In the genomic region with DNA sequence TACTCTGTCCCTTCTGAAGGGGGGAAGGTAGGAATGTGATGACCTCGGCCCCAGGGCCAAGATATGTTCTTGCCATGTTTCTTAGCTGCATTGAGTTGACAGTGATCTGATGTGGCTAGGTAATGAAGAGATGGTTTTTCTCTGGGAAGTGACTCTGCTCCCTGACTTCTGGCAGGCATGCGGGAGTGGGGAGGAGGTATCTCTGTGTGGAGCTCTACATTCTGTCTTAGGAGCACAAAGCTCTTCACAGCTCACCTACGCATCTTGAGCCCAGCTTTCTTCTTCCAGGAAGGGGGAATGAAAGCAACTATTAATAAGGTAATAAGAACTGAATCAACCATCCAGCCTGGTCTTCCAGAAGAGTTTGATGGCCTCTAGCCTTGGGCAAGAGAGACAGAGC, we compare ENCODE assay signal across 25 cellular contexts.
"Had no signal": no experiment of that assay in that cellular context is flagged by ENCODE, and none has a peak within 500 bp of the region (broad histone marks: within the 10 kb centered on the region; RNA-seq: fewer than 3 reads in every experiment).

No MANE protein-coding gene starts in this region.

- H3K4me1 ChIP-seq: left lung, pancreas, psoas muscle, right atrium auricular region, right lobe of liver, uterus had no signal

- H3K9me3 ChIP-seq: left lung, lower lobe of right lung, pancreas, right atrium auricular region, right lobe of liver, tibial nerve, uterus had no signal

- DNase-seq: hypothalamus; immature natural killer cell; kidney; left colon; left lung; lower lobe of right lung; mammary epithelial cell; mesenchymal stem cell; naive B cell; natural killer cell; pancreas; psoas muscle; right lobe of liver; stimulated activated CD4-positive, alpha-beta T cell treated with anti-CD3 and anti-CD28 coated beads, Interleukin-1b, Interleukin-23, amount 100 ng/mL, for 48 hours; stimulated activated CD4-positive, alpha-beta T cell treated with anti-CD3 and anti-CD28 coated beads, Interleukin-2, amount 100 ng/mL, for 48 hours; stimulated activated CD4-positive, alpha-beta T cell treated with anti-CD3 and anti-CD28 coated beads, Interleukin-4, amount 100 ng/mL, for 4 hours; stimulated activated CD8-positive, alpha-beta memory T cell treated with anti-CD3 and anti-CD28 coated beads, Interleukin-4, amount 100 ng/mL, for 48 hours; stimulated activated naive CD4-positive, alpha-beta T cell treated with Interleukin-2 at 50 U/mL for 16 hours; stimulated activated naive CD8-positive, alpha-beta T cell treated with anti-CD3 and anti-CD28 coated beads, Interleukin-15, amount 100 ng/mL, for 72 hours; substantia nigra; uterus had no signal

- H3K27me3 ChIP-seq: pancreas, right atrium auricular region, right lobe of liver, tibial nerve, uterus had no signal

- H3K4me2 ChIP-seq: smooth muscle cell had no signal

- H3K36me3 ChIP-seq: left lung, lower lobe of right lung, pancreas, right atrium auricular region, right lobe of liver, tibial nerve, uterus had no signal

- H3K4me3 ChIP-seq: left lung, lower lobe of right lung, pancreas, psoas muscle, right atrium auricular region, right lobe of liver, smooth muscle cell, tibial nerve, uterus had no signal

- ATAC-seq: left colon; left lung; lower lobe of right lung; natural killer cell; pancreas; psoas muscle; right lobe of liver; stimulated activated memory B cell treated with anti-CD40 and anti-IgM and Interleukin-4, amounts not matched to agents 10 μg/mL and 1 μg/mL and 100 μg/mL, for 72 hours; stimulated activated naive CD8-positive, alpha-beta T cell treated with anti-CD3 and anti-CD28 coated beads, Interleukin-15, amount 100 ng/mL, for 72 hours had no signal

- H3K27ac ChIP-seq: left lung, lower lobe of right lung, pancreas, psoas muscle, right atrium auricular region, right lobe of liver, tibial nerve, uterus had no signal
